Comparison of ENCODE assay signal across 18 cellular contexts in genomic region chr4:52265781-52266525, GRCh38.
A peak's percentile ranks its signal among the peaks of the same experiment; 100 is the strongest.
DNase-seq lines count a peak whose midpoint lies in the region; ATAC-seq, FAIRE-seq and TF ChIP-seq lines count a peak whose summit lies in the region.
"Had no signal": no experiment of that assay in that cellular context is flagged by ENCODE, and none has a peak within 500 bp of the region (broad histone marks: within the 10 kb centered on the region; RNA-seq: fewer than 3 reads in every experiment).

No MANE protein-coding gene starts in this region.

- no peak overlapping the region for H3K4me3 Mint-ChIP-seq in stimulated activated effector memory CD8-positive, alpha-beta T cell treated with anti-CD3 and anti-CD28 coated beads, Interleukin-12 subunit alpha, Interleukin-12 subunit beta, amount 100 ng/mL, for 72 hours
- H3K4me3 Mint-ChIP-seq: H9, natural killer cell had no signal

- H3K36me3 Mint-ChIP-seq in stimulated activated effector memory CD8-positive, alpha-beta T cell treated with anti-CD3 and anti-CD28 coated beads, Interleukin-12 subunit alpha, Interleukin-12 subunit beta, amount 100 ng/mL, for 72 hours, result no peaks in the 10 kb centered on the region
- H3K36me3 Mint-ChIP-seq: natural killer cell had no signal

- no peak overlapping the region for H3K27ac Mint-ChIP-seq in stimulated activated effector memory CD8-positive, alpha-beta T cell treated with anti-CD3 and anti-CD28 coated beads, Interleukin-12 subunit alpha, Interleukin-12 subunit beta, amount 100 ng/mL, for 72 hours
- H3K27ac Mint-ChIP-seq: natural killer cell had no signal

- H3K79me2 ChIP-seq in Karpas-422 (ENCODE audit: low read length), result no peaks in the 10 kb centered on the region

- H4K20me1 ChIP-seq in Karpas-422 (ENCODE audit: insufficient read depth, low read depth, low read length), result no peaks in the 10 kb centered on the region

- H3K9me3 Mint-ChIP-seq in stimulated activated effector memory CD8-positive, alpha-beta T cell treated with anti-CD3 and anti-CD28 coated beads, Interleukin-12 subunit alpha, Interleukin-12 subunit beta, amount 100 ng/mL, for 72 hours, result peaks cover 6% of the 10 kb centered on the region
- H3K9me3 Mint-ChIP-seq: H9 had no signal

- H3K36me3 ChIP-seq in Karpas-422 (ENCODE audit: insufficient read depth, low read length), result no peaks in the 10 kb centered on the region
- no peaks in the 10 kb centered on the region for H3K36me3 ChIP-seq in bronchial epithelial cell (ENCODE audit: control insufficient read depth, insufficient read depth, low read length)
- no peaks in the 10 kb centered on the region for H3K36me3 ChIP-seq in ovary
- H3K36me3 ChIP-seq: Peyer's patch, stomach, upper lobe of left lung had no signal

- WGBS in ovary, 3 donors, result 11 to 19% (median 11%) methylated on average over 6 of the region's 6 CpGs

- DNase-seq in Karpas-422 (peak; percentile 64), NCI-H345 (lab: John Stamatoyannopoulos, UW) (peak; percentile 56), bronchial epithelial cell (ENCODE audit: low read depth) (peak; percentile 11), ovary (peak in 4 of 5 donors; percentile 18 to 37 (median 22))
- DNase-seq in stimulated activated CD4-positive, alpha-beta T cell treated with anti-CD3 and anti-CD28 coated beads, Interleukin-1b, Interleukin-23, amount 100 ng/mL, for 48 hours, result no peak
- no peak for DNase-seq in stimulated activated effector memory CD8-positive, alpha-beta T cell treated with anti-CD3 and anti-CD28 coated beads, Interleukin-12 subunit alpha, Interleukin-12 subunit beta, amount 100 ng/mL, for 72 hours (ENCODE audit: low spot score in 2 of 2)
- DNase-seq: activated effector memory CD4-positive, alpha-beta T cell treated with anti-CD3 and anti-CD28 coated beads, Interleukin-2, amount 50 U/mL, for 16 hours; Caco-2; H9; kidney glomerular epithelial cell; natural killer cell; NCI-H2081 treated with DMSO at 0.1 percent for 48 hours; Peyer's patch; stimulated activated CD4-positive, alpha-beta T cell treated with anti-CD3 and anti-CD28 coated beads, Interleukin-4, amount 100 ng/mL, for 4 hours; stomach; upper lobe of left lung had no signal

- no peaks in the 10 kb centered on the region for H3K9me2 ChIP-seq in Karpas-422 (replicated peaks; ENCODE audit: insufficient read depth, low read length)

- intact Hi-C loops in ovary (cut with DNase I), result no loop called here

- H3K27me3 ChIP-seq in Karpas-422 (ENCODE audit: low read length), result no peaks in the 10 kb centered on the region
- H3K27me3 ChIP-seq in bronchial epithelial cell (ENCODE audit: control insufficient read depth, insufficient read depth, low read length), result no peaks in the 10 kb centered on the region
- no peaks in the 10 kb centered on the region for H3K27me3 ChIP-seq in ovary
- H3K27me3 ChIP-seq: Peyer's patch, stomach, upper lobe of left lung had no signal

- TF ChIP-seq CTCF in bronchial epithelial cell (IDR thresholded peaks at IDR 0.05; ENCODE audit: insufficient read depth, low read length, severe bottlenecking) (no peak), ovary (IDR thresholded peaks at IDR 0.05) (no peak)

- no peak for ATAC-seq in esophagus mucosa
- ATAC-seq in stimulated activated effector memory CD8-positive, alpha-beta T cell treated with anti-CD3 and anti-CD28 coated beads, Interleukin-12 subunit alpha, Interleukin-12 subunit beta, amount 100 ng/mL, for 72 hours, result no peak
- ATAC-seq: natural killer cell had no signal

- no peak overlapping the region for H2AFZ ChIP-seq in Karpas-422 (ENCODE audit: low read length)

- peak overlapping the region; percentile 53 for H3K9ac ChIP-seq in Karpas-422 (ENCODE audit: low read length)

- H3K4me1 ChIP-seq in Karpas-422 (ENCODE audit: low read length), result peaks cover 98% of the 10 kb centered on the region
- H3K4me1 ChIP-seq in ovary (ENCODE audit: insufficient read depth), result peaks cover 7% of the 10 kb centered on the region
- H3K4me1 ChIP-seq: Caco-2, Peyer's patch had no signal

- no peak for TF ChIP-seq POLR2A in ovary (IDR thresholded peaks at IDR 0.05)

- no peak for FAIRE-seq in bronchial epithelial cell (lab: Jason Lieb, UNC)

- H3K4me3 ChIP-seq in Karpas-422 (ENCODE audit: low read length), result no peak overlapping the region
- no peak overlapping the region for H3K4me3 ChIP-seq in bronchial epithelial cell (ENCODE audit: low read depth, low read length)
- no peak overlapping the region for H3K4me3 ChIP-seq in ovary
- H3K4me3 ChIP-seq: Peyer's patch, SK-N-MC, stomach, upper lobe of left lung had no signal

- no peak for TF ChIP-seq EP300 in ovary (IDR thresholded peaks at IDR 0.05)

- no peaks in the 10 kb centered on the region for H3K4me1 Mint-ChIP-seq in stimulated activated effector memory CD8-positive, alpha-beta T cell treated with anti-CD3 and anti-CD28 coated beads, Interleukin-12 subunit alpha, Interleukin-12 subunit beta, amount 100 ng/mL, for 72 hours
- H3K4me1 Mint-ChIP-seq: natural killer cell had no signal

- H3K27ac ChIP-seq in Karpas-422 (ENCODE audit: low read length) (peak overlapping the region; percentile 99), ovary (no peak overlapping the region)
- H3K27ac ChIP-seq: Peyer's patch, SK-N-MC, stomach, upper lobe of left lung had no signal

- H3K9me3 ChIP-seq in Karpas-422 (ENCODE audit: low read length) (no peaks in the 10 kb centered on the region), ovary (no peaks in the 10 kb centered on the region)
- H3K9me3 ChIP-seq: Caco-2, Peyer's patch, stomach, upper lobe of left lung had no signal

- peak overlapping the region; percentile 47 for H3K4me2 ChIP-seq in Karpas-422 (ENCODE audit: low read depth, low read length, poor library complexity, severe bottlenecking)

Comparison
In these comparisons a context has a peak if more than half of its experiments do, and no peak if none do; other contexts are left out.
1. DNase-seq: peak in Karpas-422 (single experiment), NCI-H345 (single experiment), bronchial epithelial cell (single experiment) and ovary (4 of 5); none in stimulated activated CD4-positive, alpha-beta T cell treated with anti-CD3 and anti-CD28 coated beads, Interleukin-1b, Interleukin-23, amount 100 ng/mL, for 48 hours (single experiment) and stimulated activated effector memory CD8-positive, alpha-beta T cell treated with anti-CD3 and anti-CD28 coated beads, Interleukin-12 subunit alpha, Interleukin-12 subunit beta, amount 100 ng/mL, for 72 hours (0 of 2).